Comparison of ENCODE assay signal across 12 cellular contexts in genomic region chr2:236824836-236825235, GRCh38.
DNase-seq lines count a peak whose midpoint lies in the region; TF ChIP-seq lines count a peak whose summit lies in the region.
"Had no signal": no experiment of that assay in that cellular context is flagged by ENCODE, and none has a peak within 500 bp of the region (broad histone marks: within the 10 kb centered on the region; RNA-seq: fewer than 3 reads in every experiment).

No MANE protein-coding gene starts in this region.

- no peak for TF ChIP-seq EP300 in stomach (IDR thresholded peaks at IDR 0.05)
- no peak for TF ChIP-seq EP300 in sigmoid colon (IDR thresholded peaks at IDR 0.05)

- no peak overlapping the region for H3K4me3 Mint-ChIP-seq in endodermal cell
- H3K4me3 Mint-ChIP-seq: dendritic cell treated with granulocyte-macrophage colony-stimulating factor and Interleukin-4, amounts not matched to agents 40 ng/mL and 50 ng/mL, for 4 days; stimulated activated naive CD8-positive, alpha-beta T cell treated with anti-CD3 and anti-CD28 coated beads, Interleukin-15, Interleukin-2, amounts not matched to agents 100 ng/mL and 50 ng/mL, for 24 hours; T-helper 1 cell treated with Interleukin-12 subunit alpha and Interleukin-12 subunit beta and Interleukin-4 antibody, amounts not matched to agents 30 μg/mL and 1 μg/mL, for 36 hours had no signal

- DNase-seq in NCI-H1105 (lab: John Stamatoyannopoulos, UW) (peak; percentile 84), NCI-H345 treated with DMSO at 0.1 percent for 48 hours (lab: John Stamatoyannopoulos, UW; ENCODE audit: unreplicated experiment) (peak; percentile 71), endodermal cell (no peak), stomach (peak; percentile 77), cortex of kidney (lab: John Stamatoyannopoulos, UW) (no peak), SKM-1 treated with dmso at 0.1 percent for 144 hours (lab: John Stamatoyannopoulos, UW; ENCODE audit: unreplicated experiment) (no peak), sigmoid colon (no peak)
- DNase-seq: stimulated activated CD4-positive, alpha-beta T cell treated with anti-CD3 and anti-CD28 coated beads, Interleukin-4, amount 100 ng/mL, for 1 hour had no signal

- H3K4me1 ChIP-seq in endodermal cell (ENCODE audit: control insufficient read depth, insufficient read depth, low read length) (peaks cover 25% of the 10 kb centered on the region), stomach (peaks cover 0 to 32% (median 15%) of the 10 kb centered on the region in 4 donors), sigmoid colon (no peaks in the 10 kb centered on the region)

- 52 to 87% methylated on average over 3 of the region's 3 CpGs for WGBS in endodermal cell (ENCODE audit: insufficient coverage in 1 of 2, insufficient read length in 1 of 2), 2 experiments
- 26 to 57% (median 36%) methylated on average over 3 of the region's 3 CpGs for WGBS in stomach, 5 donors
- WGBS in sigmoid colon, 2 donors = 17 to 72% methylated on average over 3 of the region's 3 CpGs

- intact Hi-C loops in stomach (cut with DNase I; ENCODE audit: low total_unique reads) (no loop called here), sigmoid colon (cut with DNase I) (no loop called here)

- H3K4me1 Mint-ChIP-seq in endodermal cell = peaks cover 56% of the 10 kb centered on the region

- H3K9me3 Mint-ChIP-seq in endodermal cell = peaks cover 12% of the 10 kb centered on the region

- no peak for TF ChIP-seq CTCF in endodermal cell (conservative IDR thresholded peaks at IDR 0.05)
- no peak for TF ChIP-seq CTCF in stomach (IDR thresholded peaks at IDR 0.05)
- TF ChIP-seq CTCF in sigmoid colon (IDR thresholded peaks at IDR 0.05) = no peak

- H3K9me3 ChIP-seq in endodermal cell (ENCODE audit: control insufficient read depth, low read length) (peaks cover 12% of the 10 kb centered on the region), stomach (peaks cover 0 to 7% (median 2%) of the 10 kb centered on the region in 4 donors), sigmoid colon (peaks cover 0 to 6% (median 3%) of the 10 kb centered on the region in 4 donors)

- H3K27me3 ChIP-seq in endodermal cell (ENCODE audit: control insufficient read depth, insufficient read depth, low read length, poor library complexity, severe bottlenecking) = no peaks in the 10 kb centered on the region
- H3K27me3 ChIP-seq in stomach = no peaks in the 10 kb centered on the region
- H3K27me3 ChIP-seq in sigmoid colon = no peaks in the 10 kb centered on the region

- H3K27me3 Mint-ChIP-seq in endodermal cell (ENCODE audit: insufficient read depth) = no peaks in the 10 kb centered on the region
- H3K27me3 Mint-ChIP-seq: stimulated activated naive CD8-positive, alpha-beta T cell treated with anti-CD3 and anti-CD28 coated beads, Interleukin-15, Interleukin-2, amounts not matched to agents 100 ng/mL and 50 ng/mL, for 24 hours had no signal

- H3K36me3 ChIP-seq in endodermal cell (ENCODE audit: control insufficient read depth, insufficient read depth, low read length) (no peaks in the 10 kb centered on the region), stomach (no peaks in the 10 kb centered on the region), sigmoid colon (no peaks in the 10 kb centered on the region)

- H3K4me3 ChIP-seq in endodermal cell (ENCODE audit: low read length) = no peak overlapping the region
- H3K4me3 ChIP-seq in stomach = no peak overlapping the region
- H3K4me3 ChIP-seq in sigmoid colon = no peak overlapping the region

- no peak for TF ChIP-seq POLR2A in stomach (IDR thresholded peaks at IDR 0.05)
- no peak for TF ChIP-seq POLR2A in sigmoid colon (IDR thresholded peaks at IDR 0.05)

- H3K27ac Mint-ChIP-seq in endodermal cell = peak overlapping the region; percentile 71
- H3K27ac Mint-ChIP-seq: activated naive CD4-positive, alpha-beta T cell treated with anti-CD3 and anti-CD28 coated beads, Interleukin-2, amount 50 U/mL, for 72 hours; dendritic cell treated with granulocyte-macrophage colony-stimulating factor and Interleukin-4, amounts not matched to agents 40 ng/mL and 50 ng/mL, for 4 days; T-helper 1 cell treated with Interleukin-12 subunit alpha and Interleukin-12 subunit beta and Interleukin-4 antibody, amounts not matched to agents 30 μg/mL and 1 μg/mL, for 36 hours had no signal

- no peak overlapping the region for H3K9ac ChIP-seq in endodermal cell (ENCODE audit: extremely low read depth, low read length, poor library complexity, severe bottlenecking)

- H3K36me3 Mint-ChIP-seq in endodermal cell (ENCODE audit: low read depth) = no peaks in the 10 kb centered on the region

- H3K27ac ChIP-seq in endodermal cell (ENCODE audit: low read depth, low read length) (no peak overlapping the region), stomach (no peak overlapping the region), sigmoid colon (no peak overlapping the region)

Comparison
In these comparisons a context has a peak if more than half of its experiments do, and no peak if none do; other contexts are left out.
1. DNase-seq: peak in NCI-H1105 (single experiment), NCI-H345 treated with DMSO at 0.1 percent for 48 hours (single experiment) and stomach (single experiment); none in endodermal cell (single experiment), cortex of kidney (single experiment), SKM-1 treated with dmso at 0.1 percent for 144 hours (single experiment) and sigmoid colon (single experiment).